Comparison of ENCODE assay signal across 26 cellular contexts in genomic region chr4:5921578-5921977, GRCh38. TPM values are rescaled to one million over a fixed set of nuclear protein-coding genes. Genes with fewer than 3 reads are reported as not detected.
"Had no signal": no experiment of that assay in that cellular context is flagged by ENCODE, and none has a peak within 500 bp of the region (broad histone marks: within the 10 kb centered on the region; RNA-seq: fewer than 3 reads in every experiment).

No MANE protein-coding gene starts in this region.

- H3K4me1 ChIP-seq: colonic mucosa, gastroesophageal sphincter, heart right ventricle, lower lobe of right lung, prostate gland, right atrium auricular region, spleen, vagina had no signal

- H3K27me3 ChIP-seq: colonic mucosa, ovary, vagina had no signal

- H3K27ac ChIP-seq: colonic mucosa, gastroesophageal sphincter, heart right ventricle, lower lobe of right lung, ovary, prostate gland, right atrium auricular region, spleen, thoracic aorta, vagina had no signal

- DNase-seq: activated CD4-positive, alpha-beta T cell treated with anti-CD3 and anti-CD28 coated beads for 4 hours; activated CD4-positive, alpha-beta T cell treated with anti-CD3 and anti-CD28 coated beads, Interleukin-2, amount 50 U/mL, for 48 hours; activated CD8-positive, alpha-beta memory T cell treated with anti-CD3 and anti-CD28 coated beads, Interleukin-2, amount 50 U/mL, for 48 hours; activated naive CD4-positive, alpha-beta T cell; activated naive CD8-positive, alpha-beta T cell treated with anti-CD3 and anti-CD28 coated beads, Interleukin-2, amount 10 ng/mL, durations not matched to agents 7 days and 5 days; activated T-cell treated with anti-CD3 and anti-CD28 coated beads, Interleukin-2, amount 50 U/mL, for 4 hours; amniotic stem cell; colonic mucosa; heart right ventricle; lower lobe of right lung; mesendoderm; naive B cell; ovary; spleen; stimulated activated CD4-positive, alpha-beta T cell treated with anti-CD3 and anti-CD28 coated beads, Interleukin-4, amount 100 ng/mL, for 1 hour; stimulated activated naive CD4-positive, alpha-beta T cell; T1000 had no signal

- ATAC-seq: activated T-cell treated with anti-CD3 and anti-CD28 coated beads, Interleukin-2, amount 50 U/mL, for 4 hours; gastroesophageal sphincter; heart right ventricle; left lobe of liver; lower lobe of right lung; WTC11 had no signal

- FAIRE-seq: bronchial epithelial cell had no signal

- H3K36me3 ChIP-seq: colonic mucosa, gastroesophageal sphincter, heart right ventricle, lower lobe of right lung, ovary, prostate gland, right atrium auricular region, spleen, thoracic aorta, vagina had no signal

- H3K9me3 ChIP-seq: colonic mucosa, gastroesophageal sphincter, heart right ventricle, lower lobe of right lung, ovary, prostate gland, right atrium auricular region, spleen, thoracic aorta, vagina had no signal

- H3K4me3 ChIP-seq: colonic mucosa, gastroesophageal sphincter, heart right ventricle, lower lobe of right lung, ovary, prostate gland, right atrium auricular region, spleen, thoracic aorta, vagina had no signal

RNA-seq across cellular contexts. Expression of gene CRMP1, which starts 28.7 kb away (rescaled TPM):
- total RNA-seq: activated CD8-positive, alpha-beta memory T cell treated with anti-CD3 and anti-CD28 coated beads for 36 hours; activated naive CD8-positive, alpha-beta T cell treated with anti-CD3 and anti-CD28 coated beads, Interleukin-2, amount 10 ng/mL, durations not matched to agents 7 days and 5 days; bronchial epithelial cell had no signal
